In the genomic region with DNA sequence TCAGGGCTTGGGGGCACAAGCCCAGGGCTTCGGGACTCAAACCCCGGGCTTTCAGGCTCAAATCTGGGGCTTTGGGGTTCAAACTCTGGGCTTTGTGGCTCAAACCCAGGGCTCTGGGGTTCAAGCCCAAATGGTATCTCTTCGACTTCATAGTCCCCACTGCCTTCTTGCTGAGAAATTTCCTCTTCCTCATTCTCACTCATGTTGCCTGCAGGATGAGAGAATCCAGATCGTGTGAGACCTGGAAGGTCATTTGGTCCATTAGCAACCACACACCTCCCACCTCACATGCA, we compare ENCODE assay signal across 9 cellular contexts. TPM values are rescaled to one million over a fixed set of nuclear protein-coding genes. Genes with fewer than 3 reads are reported as not detected.
A peak's percentile ranks its signal among the peaks of the same experiment; 100 is the strongest.
DNase-seq lines count a peak whose midpoint lies in the region; ATAC-seq and TF ChIP-seq lines count a peak whose summit lies in the region.
"Had no signal": no experiment of that assay in that cellular context is flagged by ENCODE, and none has a peak within 500 bp of the region (broad histone marks: within the 10 kb centered on the region; RNA-seq: fewer than 3 reads in every experiment).

No MANE protein-coding gene starts in this region.

- 55 to 66% (median 60%) methylated on average over 4 of the region's 4 CpGs for WGBS in heart left ventricle, 4 donors
- no CpG with 5 or more reads among the region's 4 CpGs for WGBS in mesendoderm (ENCODE audit: extremely low coverage, insufficient coverage, low lambda C conversion rate)

- H2BK5ac ChIP-seq in mesendoderm (ENCODE audit: low read length), result no peak overlapping the region

- H3K4me3 ChIP-seq in heart left ventricle, result peak overlapping the region; percentile 35 to 98 (median 86)
- H3K4me3 ChIP-seq in brain microvascular endothelial cell (ENCODE audit: low read depth, low read length), result peak overlapping the region; percentile 75
- peak overlapping the region; percentile 79 for H3K4me3 ChIP-seq in mesendoderm (ENCODE audit: low read length)
- H3K4me3 ChIP-seq in uterus, result peak overlapping the region; percentile 91 to 98

- peak overlapping the region; percentile 92 for H3K9ac ChIP-seq in mesendoderm (ENCODE audit: low read length)

- in situ Hi-C loops in brain microvascular endothelial cell (cut with HindIII; ENCODE audit: low pct_ligation_motif_present, low sequenced_read_pairs), result no loop called here

- TF ChIP-seq POLR2A in heart left ventricle (IDR thresholded peaks at IDR 0.05) (no peak), uterus (IDR thresholded peaks at IDR 0.05) (no peak)

- peak overlapping the region; percentile 83 for H3K4me2 ChIP-seq in mesendoderm (ENCODE audit: low read length)

- H3K4me1 ChIP-seq in heart left ventricle, result peaks cover 0 to 44% (median 19%) of the 10 kb centered on the region in 12 donors
- peaks cover 8% of the 10 kb centered on the region for H3K4me1 ChIP-seq in mesendoderm (ENCODE audit: control insufficient read depth, low read depth, low read length)
- peaks cover 0 to 6% of the 10 kb centered on the region in 2 donors for H3K4me1 ChIP-seq in uterus

- peaks cover 0 to 16% (median 9%) of the 10 kb centered on the region in 9 donors for H3K36me3 ChIP-seq in heart left ventricle
- H3K36me3 ChIP-seq in brain microvascular endothelial cell (replicated peaks), result peaks cover 4% of the 10 kb centered on the region
- H3K36me3 ChIP-seq in mesendoderm (ENCODE audit: control insufficient read depth, insufficient read depth, low read length), result peaks cover 3% of the 10 kb centered on the region
- H3K36me3 ChIP-seq in uterus, result no peaks in the 10 kb centered on the region

- DNase-seq in heart left ventricle (no peak), left ventricle myocardium superior (no peak), brain microvascular endothelial cell (no peak), mesendoderm (no peak), uterus (no peak)
- no peak for DNase-seq in activated effector memory CD4-positive, alpha-beta T cell treated with anti-CD3 and anti-CD28 coated beads, Interleukin-2, amount 50 U/mL, for 16 hours
- DNase-seq: NCI-H524 treated with DMSO at 0.1 percent for 48 hours had no signal

- intact Hi-C loops in heart left ventricle (cut with DNase I), result loop anchor here in 9 of 10 donors (2.0 to 10.0 kb wide), 10 partner anchors 47 to 461 kb away; partner anchors contain the start of genes SEPHS2 (in 8 of the 9), ZNF785 (in 3 of the 9), FBRS (in 2 of the 9) and ZNF688 (in 2 of the 9)
- intact Hi-C loops in left ventricle myocardium superior (cut with micrococcal nuclease), result no loop called here
- intact Hi-C loops in uterus (cut with DNase I; ENCODE audit: low total_unique reads), result no loop called here

- H3K18ac ChIP-seq in mesendoderm (ENCODE audit: low read length), result no peak overlapping the region

- no peak overlapping the region for H3K23ac ChIP-seq in mesendoderm (ENCODE audit: low read length)

- peak overlapping the region; percentile 93 for H3K56ac ChIP-seq in mesendoderm (ENCODE audit: low read length)

- no peaks in the 10 kb centered on the region for H3K79me1 ChIP-seq in mesendoderm (ENCODE audit: low read length)

- TF ChIP-seq CTCF in heart left ventricle (IDR thresholded peaks at IDR 0.05) (no peak), brain microvascular endothelial cell (IDR thresholded peaks at IDR 0.05; ENCODE audit: low read depth, low read length, missing control alignments) (no peak), uterus (IDR thresholded peaks at IDR 0.05) (no peak)

- H4K8ac ChIP-seq in mesendoderm (ENCODE audit: low read depth, low read length), result peak overlapping the region; percentile 1

- H3K79me2 ChIP-seq in mesendoderm (ENCODE audit: control insufficient read depth, insufficient read depth, low read length), result no peaks in the 10 kb centered on the region

- ATAC-seq in heart left ventricle (no peak), left ventricle myocardium superior (no peak), GM19397 (IDR thresholded peaks at IDR 0.05; ENCODE audit: unreplicated experiment) (no peak), GM21367 (IDR thresholded peaks at IDR 0.05; ENCODE audit: unreplicated experiment) (no peak)

- peak overlapping the region; percentile 95 to 100 (median 99) for H3K27ac ChIP-seq in heart left ventricle
- H3K27ac ChIP-seq in brain microvascular endothelial cell, result no peak overlapping the region
- no peak overlapping the region for H3K27ac ChIP-seq in mesendoderm (ENCODE audit: low read depth, low read length)
- H3K27ac ChIP-seq in uterus, result peak overlapping the region; percentile 96 to 100

- H3K4ac ChIP-seq in mesendoderm (ENCODE audit: low read depth, low read length), result no peak overlapping the region

- H4K5ac ChIP-seq in mesendoderm (ENCODE audit: low read length), result no peak overlapping the region

- no peak overlapping the region for H2BK15ac ChIP-seq in mesendoderm (replicated peaks; ENCODE audit: low read depth)

- H2BK120ac ChIP-seq in mesendoderm (ENCODE audit: low read depth, low read length), result no peak overlapping the region

- H3K27me3 ChIP-seq in heart left ventricle (no peaks in the 10 kb centered on the region), brain microvascular endothelial cell (replicated peaks) (no peaks in the 10 kb centered on the region), mesendoderm (ENCODE audit: insufficient read depth, low read length, poor library complexity) (no peaks in the 10 kb centered on the region), uterus (no peaks in the 10 kb centered on the region)

- H2AK5ac ChIP-seq in mesendoderm (ENCODE audit: low read length), result no peak overlapping the region

- H3K9me3 ChIP-seq in heart left ventricle (no peaks in the 10 kb centered on the region), uterus (no peaks in the 10 kb centered on the region)

RNA-seq across cellular contexts. Expression of gene ZNF768, which starts 0.6 kb away (rescaled TPM):
- total RNA-seq in heart left ventricle, result 10 to 100 TPM; 38.9 to 67.0 (median 47.8) TPM
- polyA plus RNA-seq in heart left ventricle, result 10 to 100 TPM; 60.9 to 88.2 TPM
- total RNA-seq in left ventricle myocardium superior, result 75.4 TPM
- 20.2 TPM for polyA plus RNA-seq in mesendoderm (2013, experiment 1 of 2)
- polyA plus RNA-seq in mesendoderm (2013, experiment 2 of 2), result 20.4 TPM
- 10 to 100 TPM in 3 of 4 donors, 1 to 10 TPM in 1; 8.8 to 41.3 (median 28.5) TPM for total RNA-seq in uterus

RNA-seq across cellular contexts. Expression of gene ZNF747, which starts 8.9 kb away (rescaled TPM):
- total RNA-seq in heart left ventricle (10 to 100 TPM in 5 of 9 donors, 1 to 10 TPM in 4; 8.6 to 15.2 (median 10.5) TPM), left ventricle myocardium superior (9.0 TPM), uterus (10 to 100 TPM in 2 of 4 donors, 1 to 10 TPM in 2; 3.8 to 16.1 (median 10.2) TPM)
- 1 to 10 TPM; 8.9 to 9.5 TPM for polyA plus RNA-seq in heart left ventricle
- polyA plus RNA-seq in mesendoderm (2013, experiment 1 of 2), result 5.4 TPM
- polyA plus RNA-seq in mesendoderm (2013, experiment 2 of 2), result 5.2 TPM

RNA-seq across cellular contexts. Expression of gene ZNF764, which starts 32.4 kb away (rescaled TPM):
- 10 to 100 TPM in 6 of 9 donors, 1 to 10 TPM in 3; 8.5 to 17.2 (median 12.3) TPM for total RNA-seq in heart left ventricle
- 1 to 10 TPM; 7.4 to 8.7 TPM for polyA plus RNA-seq in heart left ventricle
- 9.1 TPM for total RNA-seq in left ventricle myocardium superior
- 3.5 TPM for polyA plus RNA-seq in mesendoderm (2013, experiment 1 of 2)
- polyA plus RNA-seq in mesendoderm (2013, experiment 2 of 2), result 3.3 TPM
- 10 to 100 TPM in 2 of 4 donors, 1 to 10 TPM in 2; 1.5 to 11.3 (median 7.3) TPM for total RNA-seq in uterus

RNA-seq across cellular contexts. Expression of gene ZNF688, which starts 45.7 kb away (rescaled TPM):
- total RNA-seq in heart left ventricle, result 10 to 100 TPM in 8 of 9 donors, 1 to 10 TPM in 1; 10.0 to 14.3 (median 11.6) TPM
- polyA plus RNA-seq in heart left ventricle, result 10 to 100 TPM in 1 of 2 donors, 1 to 10 TPM in 1; 7.6 to 15.7 TPM
- 10.0 TPM for total RNA-seq in left ventricle myocardium superior
- 2.2 TPM for polyA plus RNA-seq in mesendoderm (2013, experiment 1 of 2)
- 2.3 TPM for polyA plus RNA-seq in mesendoderm (2013, experiment 2 of 2)
- 10 to 100 TPM in 3 of 4 donors, 1 to 10 TPM in 1; 9.6 to 27.1 (median 12.5) TPM for total RNA-seq in uterus

RNA-seq across cellular contexts. Expression of gene ITGAL, which starts 53.2 kb away (rescaled TPM):
- total RNA-seq in heart left ventricle, result 10 to 100 TPM in 2 of 9 donors, 1 to 10 TPM in 4, under 1 TPM in 3; 0.25 to 29.5 (median 1.8) TPM
- polyA plus RNA-seq in heart left ventricle, result 1 to 10 TPM in 1 of 2 donors, under 1 TPM in 1; 0.47 to 1.3 TPM
- 3.3 TPM for total RNA-seq in left ventricle myocardium superior
- polyA plus RNA-seq in mesendoderm (2013, experiment 1 of 2), result 0.01 TPM
- 0.01 TPM for polyA plus RNA-seq in mesendoderm (2013, experiment 2 of 2)
- 1 to 10 TPM in 3 of 4 donors, not detected in 1; 3.6 to 5.6 (median 4.7) TPM for total RNA-seq in uterus

Comparison
In these comparisons a context has a peak if more than half of its experiments do, and no peak if none do; other contexts are left out.
1. intact Hi-C loops: an anchor here in heart left ventricle (2.0 to 10.0 kb wide); none called in left ventricle myocardium superior and uterus.
2. H3K27ac ChIP-seq: peak in heart left ventricle (12 of 12) and uterus (2 of 2); none in brain microvascular endothelial cell (single experiment) and mesendoderm (single experiment).
3. Peak in every context shown above with its lines, with median percentiles within 50 percentile points of each other: H3K4me3 ChIP-seq.